Comparison of ENCODE assay signal across 10 cellular contexts in the genomic region with DNA sequence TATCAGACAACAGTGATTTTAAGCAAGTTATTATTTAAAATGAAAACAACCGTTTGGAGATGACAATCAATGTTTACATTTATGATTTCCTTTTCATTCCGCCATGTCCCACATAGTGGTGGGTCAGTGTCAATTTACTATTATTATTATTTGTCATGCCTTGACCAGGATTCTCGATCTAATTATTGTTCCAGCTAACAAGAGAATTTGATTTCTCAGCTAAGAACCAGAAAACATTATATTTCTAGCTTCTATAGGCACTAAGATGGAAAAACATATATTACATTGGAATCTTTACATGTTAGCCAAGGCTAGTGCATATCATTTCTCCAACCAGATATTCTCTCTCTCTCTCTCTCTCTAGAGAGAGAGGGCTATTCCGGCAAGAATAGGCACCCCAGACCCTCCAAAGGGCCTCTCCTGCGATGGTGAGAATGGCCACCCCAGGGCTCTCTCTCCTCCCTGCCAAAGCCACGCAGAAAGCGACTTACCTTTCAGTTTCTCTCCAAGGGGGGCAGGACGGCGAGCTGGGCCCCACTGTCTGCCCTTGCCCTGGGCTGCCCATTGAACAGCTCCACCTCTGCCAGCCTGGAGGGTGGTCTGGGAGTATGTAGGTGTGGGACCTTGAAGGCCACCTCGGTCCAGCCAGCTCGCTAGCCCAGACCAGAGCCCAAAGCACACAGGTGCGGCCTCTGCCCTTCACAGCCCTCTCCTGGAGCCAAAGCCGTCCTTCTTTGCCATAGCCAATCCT. TPM values are rescaled to one million over a fixed set of nuclear protein-coding genes. Genes with fewer than 3 reads are reported as not detected.
DNase-seq lines count a peak whose midpoint lies in the region; ATAC-seq and TF ChIP-seq lines count a peak whose summit lies in the region.
"Had no signal": no experiment of that assay in that cellular context is flagged by ENCODE, and none has a peak within 500 bp of the region (broad histone marks: within the 10 kb centered on the region; RNA-seq: fewer than 3 reads in every experiment).

No MANE protein-coding gene starts in this region.

- peak overlapping the region; percentile 33 for H3K4me3 ChIP-seq in lower leg skin (ENCODE audit: low read depth, poor library complexity, severe bottlenecking)
- H3K4me3 ChIP-seq in upper lobe of left lung, result peak overlapping the region; percentile 16 to 74 (median 46)

- H3K9me3 ChIP-seq in upper lobe of left lung, result no peaks in the 10 kb centered on the region
- H3K9me3 ChIP-seq: pancreas had no signal

- 26 to 28% methylated on average over 13 of the region's 13 CpGs for WGBS in lower leg skin, 2 donors
- 33 to 37% methylated on average over 9 to 13 of the region's 13 CpGs for WGBS in upper lobe of left lung, 2 donors

- TF ChIP-seq CTCF in lower leg skin (IDR thresholded peaks at IDR 0.05) (no peak), upper lobe of left lung (IDR thresholded peaks at IDR 0.05) (no peak)

- H3K27ac ChIP-seq in upper lobe of left lung, result peak overlapping the region; percentile 84 to 95 (median 88)
- H3K27ac ChIP-seq: pancreas had no signal

- peak; percentile 61 for DNase-seq in activated effector memory CD4-positive, alpha-beta T cell treated with anti-CD3 and anti-CD28 coated beads, Interleukin-2, amount 50 U/mL, for 16 hours
- DNase-seq in activated effector memory CD4-positive, alpha-beta T cell treated with Interleukin-2 at 50 U/mL for 16 hours, result no peak
- DNase-seq in SK-MEL-5 (ENCODE audit: low read depth, low spot score) (peak; percentile 31), lower leg skin (ENCODE audit: low spot score in 2 of 2) (peak; percentile 20 to 86), upper lobe of left lung (no peak), foreskin melanocyte (no peak), cardiac septum (ENCODE audit: low spot score) (no peak)
- DNase-seq: KG1 had no signal

- peaks cover 31 to 48% (median 39%) of the 10 kb centered on the region in 4 donors for H3K4me1 ChIP-seq in upper lobe of left lung

- in situ Hi-C loops in SK-MEL-5 (cut with HindIII; ENCODE audit: low pct_unique_long_range_greater_than_20kb, low sequenced_read_pairs), result no loop called here

- peaks cover 0 to 60% (median 33%) of the 10 kb centered on the region in 4 donors for H3K27me3 ChIP-seq in upper lobe of left lung

- H3K36me3 ChIP-seq in upper lobe of left lung, result no peaks in the 10 kb centered on the region
- H3K36me3 ChIP-seq: pancreas had no signal

- TF ChIP-seq POLR2A in lower leg skin (IDR thresholded peaks at IDR 0.05), result no peak
- no peak for TF ChIP-seq POLR2A in upper lobe of left lung (IDR thresholded peaks at IDR 0.05)

- TF ChIP-seq EP300 in upper lobe of left lung (IDR thresholded peaks at IDR 0.05), result no peak

- ATAC-seq in upper lobe of left lung (ENCODE audit: low FRiP score in 2 of 2) (no peak), GM19035 (IDR thresholded peaks at IDR 0.05; ENCODE audit: unreplicated experiment) (no peak)

- intact Hi-C loops in lower leg skin (cut with DNase I; ENCODE audit: low total_unique reads) (loop anchor here (5.0 kb wide), 1 partner anchor 288 kb away; a partner anchor contains a TSS), cardiac septum (cut with DNase I) (no loop called here)

RNA-seq across cellular contexts. Expression of a gene that starts 2.4 kb away (rescaled TPM):
- 0.56 and 3.5 TPM in 2 replicates for total RNA-seq in SK-MEL-5 (2014; rRNA removed; shearing (Covaris generic))
- polyA plus RNA-seq in SK-MEL-5 (2015; cell fraction: cytosol; rRNA removed), result 24.5 and 32.1 TPM in 2 replicates
- 7.8 and 15.4 TPM in 2 replicates for polyA plus RNA-seq in SK-MEL-5 (2015; cell fraction: nucleus; rRNA removed)
- total RNA-seq in lower leg skin, result 10 to 100 TPM in 2 of 4 donors, 1 to 10 TPM in 2; 4.9 to 20.2 (median 13.2) TPM
- total RNA-seq in upper lobe of left lung, result 10 to 100 TPM in 1 of 6 donors, 1 to 10 TPM in 3, under 1 TPM in 2; 0.20 to 11.4 (median 3.5) TPM
- 0.40 TPM for total RNA-seq in cardiac septum

RNA-seq across cellular contexts. Expression of a gene that starts 2.4 kb away (rescaled TPM):
- total RNA-seq in SK-MEL-5 (2014; rRNA removed; shearing (Covaris generic)), result 1.5 and 1.9 TPM in 2 replicates
- polyA plus RNA-seq in SK-MEL-5 (2015; cell fraction: cytosol; rRNA removed), result 1.2 and 1.6 TPM in 2 replicates
- polyA plus RNA-seq in SK-MEL-5 (2015; cell fraction: nucleus; rRNA removed), result 2.2 and 3.5 TPM in 2 replicates
- total RNA-seq in lower leg skin (10 to 100 TPM in 3 of 4 donors, 1 to 10 TPM in 1; 5.7 to 15.4 (median 12.4) TPM), upper lobe of left lung (1 to 10 TPM in 4 of 6 donors, under 1 TPM in 1, not detected in 1; 0.61 to 8.4 (median 4.0) TPM), cardiac septum (not detected)

RNA-seq across cellular contexts. Expression of a gene that starts 6.5 kb away (rescaled TPM):
- 0.45 TPM in 1 of 2 replicates, not detected in the other for total RNA-seq in SK-MEL-5 (2014; rRNA removed; shearing (Covaris generic))
- 0.26 and 0.66 TPM in 2 replicates for polyA plus RNA-seq in SK-MEL-5 (2015; cell fraction: cytosol; rRNA removed)
- polyA plus RNA-seq in SK-MEL-5 (2015; cell fraction: nucleus; rRNA removed), result 1.4 TPM in 1 of 2 replicates, not detected in the other
- total RNA-seq in lower leg skin (10 to 100 TPM; 10.0 to 26.1 (median 18.1) TPM), upper lobe of left lung (1 to 10 TPM in 3 of 6 donors, under 1 TPM in 1, not detected in 2; 0.46 to 3.3 (median 2.5) TPM), cardiac septum (not detected)

RNA-seq across cellular contexts. Expression of a gene that starts 6.5 kb away (rescaled TPM):
- 6.5 and 10.3 TPM in 2 replicates for total RNA-seq in SK-MEL-5 (2014; rRNA removed; shearing (Covaris generic))
- 5.2 and 6.8 TPM in 2 replicates for polyA plus RNA-seq in SK-MEL-5 (2015; cell fraction: cytosol; rRNA removed)
- polyA plus RNA-seq in SK-MEL-5 (2015; cell fraction: nucleus; rRNA removed), result 4.6 and 25.4 TPM in 2 replicates
- total RNA-seq in lower leg skin (10 to 100 TPM in 1 of 4 donors, 1 to 10 TPM in 3; 5.1 to 15.1 (median 6.1) TPM), upper lobe of left lung (10 to 100 TPM in 5 of 6 donors, 1 to 10 TPM in 1; 7.8 to 79.9 (median 16.9) TPM), cardiac septum (0.30 TPM)

RNA-seq across cellular contexts. Expression of a gene that starts 15.3 kb away (rescaled TPM):
- total RNA-seq in SK-MEL-5 (2014; rRNA removed; shearing (Covaris generic)), result not detected in 2 replicates
- not detected in 2 replicates for polyA plus RNA-seq in SK-MEL-5 (2015; cell fraction: cytosol; rRNA removed)
- polyA plus RNA-seq in SK-MEL-5 (2015; cell fraction: nucleus; rRNA removed), result not detected in 2 replicates
- 10 to 100 TPM; 43.1 to 50.1 (median 46.9) TPM for total RNA-seq in lower leg skin
- total RNA-seq in upper lobe of left lung, result 1 to 10 TPM in 2 of 6 donors, under 1 TPM in 3, not detected in 1; 0.30 to 6.1 (median 0.49) TPM
- not detected for total RNA-seq in cardiac septum

Comparison
In these comparisons a context has a peak if more than half of its experiments do, and no peak if none do; other contexts are left out.
1. DNase-seq: peak in activated effector memory CD4-positive, alpha-beta T cell treated with anti-CD3 and anti-CD28 coated beads, Interleukin-2, amount 50 U/mL, for 16 hours (single experiment), SK-MEL-5 (single experiment) and lower leg skin (2 of 2); none in activated effector memory CD4-positive, alpha-beta T cell treated with Interleukin-2 at 50 U/mL for 16 hours (single experiment), upper lobe of left lung (0 of 2), foreskin melanocyte (single experiment) and cardiac septum (single experiment).